Comparison of ENCODE assay signal across 31 cellular contexts in genomic region chr6:160110724-160111123, GRCh38. TPM values are rescaled to one million over a fixed set of nuclear protein-coding genes. Genes with fewer than 3 reads are reported as not detected.
DNase-seq lines count a peak whose midpoint lies in the region; TF ChIP-seq lines count a peak whose summit lies in the region.
"Had no signal": no experiment of that assay in that cellular context is flagged by ENCODE, and none has a peak within 500 bp of the region (broad histone marks: within the 10 kb centered on the region; RNA-seq: fewer than 3 reads in every experiment).

No MANE protein-coding gene starts in this region.

- H3K36me3 ChIP-seq in brain microvascular endothelial cell (replicated peaks) (peaks cover 2% of the 10 kb centered on the region), mesenchymal stem cell (ENCODE audit: control insufficient read depth in 1 of 2, insufficient read depth in 2 of 2, low read depth in 1 of 2, low read length in 2 of 2) (peaks cover 40 to 49% of the 10 kb centered on the region in 2 experiments)
- H3K36me3 ChIP-seq: ovary had no signal

- no peaks in the 10 kb centered on the region for H3K27me3 Mint-ChIP-seq in T-helper 2 cell treated with Interferon-gamma antibody and Interleukin-4, amounts not matched to agents 5 μg/mL and 100 μg/mL, for 36 hours (ENCODE audit: low read depth)
- H3K27me3 Mint-ChIP-seq: activated CD4-positive, alpha-beta memory T cell treated with anti-CD3 and anti-CD28 coated beads, Interleukin-2, amount 10 ng/mL, durations not matched to agents 7 days and 5 days; effector memory CD8-positive, alpha-beta T cell; naive B cell; T-cell had no signal

- H3K4me1 Mint-ChIP-seq in T-helper 2 cell treated with Interferon-gamma antibody and Interleukin-4, amounts not matched to agents 5 μg/mL and 100 μg/mL, for 36 hours (ENCODE audit: low read depth): peaks cover 11% of the 10 kb centered on the region

- no peaks in the 10 kb centered on the region for H3K9me3 ChIP-seq in mesenchymal stem cell (ENCODE audit: control insufficient read depth, low read length)
- H3K9me3 ChIP-seq: gastroesophageal sphincter, left ventricle myocardium inferior, ovary, stomach, thyroid gland had no signal

- no peak overlapping the region for H3K4me3 Mint-ChIP-seq in T-helper 2 cell treated with Interferon-gamma antibody and Interleukin-4, amounts not matched to agents 5 μg/mL and 100 μg/mL, for 36 hours
- H3K4me3 Mint-ChIP-seq: activated CD4-positive, alpha-beta memory T cell treated with anti-CD3 and anti-CD28 coated beads, Interleukin-2, amount 10 ng/mL, durations not matched to agents 7 days and 5 days; effector memory CD8-positive, alpha-beta T cell; mesothelial cell of epicardium; naive B cell; T-cell had no signal

- in situ Hi-C loops in brain microvascular endothelial cell (cut with HindIII; ENCODE audit: low pct_ligation_motif_present, low sequenced_read_pairs): no loop called here

- no peak overlapping the region for H3K4ac ChIP-seq in mesenchymal stem cell (ENCODE audit: low read depth in 1 of 2, low read length in 2 of 2)

- no peak overlapping the region for H3K14ac ChIP-seq in mesenchymal stem cell (ENCODE audit: low read length in 2 of 2)

- no peak overlapping the region for H4K91ac ChIP-seq in mesenchymal stem cell (ENCODE audit: low read length)

- H3K27me3 ChIP-seq in brain microvascular endothelial cell (replicated peaks): no peaks in the 10 kb centered on the region
- no peaks in the 10 kb centered on the region for H3K27me3 ChIP-seq in mesenchymal stem cell (ENCODE audit: control insufficient read depth in 1 of 2, insufficient read depth in 1 of 2, low read length in 2 of 2)
- H3K27me3 ChIP-seq: gastroesophageal sphincter, ovary, stomach, thyroid gland had no signal

- H3K27ac ChIP-seq in brain microvascular endothelial cell (no peak overlapping the region), mesenchymal stem cell (ENCODE audit: low read length, poor library complexity, severe bottlenecking) (no peak overlapping the region)
- H3K27ac ChIP-seq: gastroesophageal sphincter, left ventricle myocardium inferior, ovary, stomach, thyroid gland had no signal

- H3K4me2 ChIP-seq in mesenchymal stem cell (ENCODE audit: low read length, poor library complexity, severe bottlenecking): no peak overlapping the region

- H3K27ac Mint-ChIP-seq in T-helper 2 cell treated with Interferon-gamma antibody and Interleukin-4, amounts not matched to agents 5 μg/mL and 100 μg/mL, for 36 hours: peak overlapping the region; percentile 5
- H3K27ac Mint-ChIP-seq: activated CD4-positive, alpha-beta memory T cell treated with anti-CD3 and anti-CD28 coated beads, Interleukin-2, amount 10 ng/mL, durations not matched to agents 7 days and 5 days; effector memory CD8-positive, alpha-beta T cell; mesothelial cell of epicardium; T-cell had no signal

- H3K4me3 ChIP-seq in brain microvascular endothelial cell (ENCODE audit: low read depth, low read length) (no peak overlapping the region), mesenchymal stem cell (ENCODE audit: insufficient read depth in 1 of 2, low read depth in 1 of 2, low read length in 2 of 2) (no peak overlapping the region)
- H3K4me3 ChIP-seq: gastroesophageal sphincter, left ventricle myocardium inferior, ovary, stomach, thyroid gland had no signal

- H3K18ac ChIP-seq in mesenchymal stem cell (ENCODE audit: low read depth in 1 of 2, low read length in 2 of 2): no peak overlapping the region

- no peak overlapping the region for H3K9ac ChIP-seq in mesenchymal stem cell (ENCODE audit: low read length)

- H2BK15ac ChIP-seq in mesenchymal stem cell (ENCODE audit: low read depth, poor library complexity, severe bottlenecking): no peak overlapping the region

- peaks cover 7% of the 10 kb centered on the region for H3K79me1 ChIP-seq in mesenchymal stem cell (replicated peaks; ENCODE audit: low read length, poor library complexity, severe bottlenecking)

- no peak overlapping the region for H2BK12ac ChIP-seq in mesenchymal stem cell (ENCODE audit: low read length in 2 of 2)

- H3K36me3 Mint-ChIP-seq in T-helper 2 cell treated with Interferon-gamma antibody and Interleukin-4, amounts not matched to agents 5 μg/mL and 100 μg/mL, for 36 hours (ENCODE audit: low read depth): peaks cover 18% of the 10 kb centered on the region

- no peak overlapping the region for H2BK120ac ChIP-seq in mesenchymal stem cell (ENCODE audit: low read depth, low read length)

- H2AFZ ChIP-seq in mesenchymal stem cell (ENCODE audit: low read depth, low read length): no peak overlapping the region

- H3K4me1 ChIP-seq in mesenchymal stem cell (ENCODE audit: control insufficient read depth, insufficient read depth, low read depth, low read length): peaks cover 4% of the 10 kb centered on the region
- H3K4me1 ChIP-seq: gastroesophageal sphincter, left ventricle myocardium inferior, stomach, thyroid gland had no signal

- no peak overlapping the region for H2AK5ac ChIP-seq in mesenchymal stem cell (ENCODE audit: low read length, severe bottlenecking)

- no peak overlapping the region for H4K8ac ChIP-seq in mesenchymal stem cell (ENCODE audit: low read length)

- no peak for TF ChIP-seq CTCF in brain microvascular endothelial cell (IDR thresholded peaks at IDR 0.05; ENCODE audit: low read depth, low read length, missing control alignments)

- H3K9me3 Mint-ChIP-seq in T-helper 2 cell treated with Interferon-gamma antibody and Interleukin-4, amounts not matched to agents 5 μg/mL and 100 μg/mL, for 36 hours: no peaks in the 10 kb centered on the region
- H3K9me3 Mint-ChIP-seq: activated CD4-positive, alpha-beta memory T cell treated with anti-CD3 and anti-CD28 coated beads, Interleukin-2, amount 10 ng/mL, durations not matched to agents 7 days and 5 days; effector memory CD8-positive, alpha-beta T cell; mesothelial cell of epicardium; naive B cell; T-cell had no signal

- H2BK5ac ChIP-seq in mesenchymal stem cell (ENCODE audit: low read depth, low read length, poor library complexity, severe bottlenecking): no peak overlapping the region

- no peak for DNase-seq in T-helper 2 cell treated with Interferon-gamma antibody and Interleukin-4, amounts not matched to agents 5 μg/mL and 100 μg/mL, for 36 hours (ENCODE audit: low spot score)
- DNase-seq in T-helper 2 cell: no peak
- peak; percentile 29 for DNase-seq in HT1080 (ENCODE audit: low read depth)
- peak; percentile 36 for DNase-seq in brain microvascular endothelial cell
- peak; percentile 21 for DNase-seq in mesenchymal stem cell
- DNase-seq in COR-L47 (lab: John Stamatoyannopoulos, UW): no peak
- no peak for DNase-seq in NCI-H748 treated with DMSO at 0.1 percent for 48 hours (lab: John Stamatoyannopoulos, UW)
- no peak for DNase-seq in amniotic stem cell (lab: John Stamatoyannopoulos, UW)
- DNase-seq: 8988T; activated CD4-positive, alpha-beta memory T cell treated with anti-CD3 and anti-CD28 coated beads, Interleukin-2, amount 10 ng/mL, durations not matched to agents 7 days and 5 days; activated CD4-positive, CD25-positive, alpha-beta regulatory T cell treated with anti-CD3 and anti-CD28 coated beads, Interleukin-2, amount 50 U/mL, for 72 hours; activated naive CD4-positive, alpha-beta T cell; anterior cingulate cortex; cortex of kidney; effector memory CD8-positive, alpha-beta T cell; GOT3; left ventricle myocardium inferior; naive B cell; NCI-H1105; NCI-H1930; NCI-H526 treated with DMSO at 0.1 percent for 48 hours; ovary; SIG-M5; stimulated activated CD4-positive, alpha-beta T cell treated with anti-CD3 and anti-CD28 coated beads, Interleukin-2, amount 100 ng/mL, for 24 hours; stomach; T-cell; thyroid gland had no signal

- no peak overlapping the region for H3K23ac ChIP-seq in mesenchymal stem cell (ENCODE audit: low read length in 2 of 2)

RNA-seq across cellular contexts. Expression of gene SLC22A1, which starts 10.9 kb away (rescaled TPM):
- total RNA-seq in HT1080 (2014; rRNA removed; shearing (Covaris generic)): 1.1 and 2.7 TPM in 2 replicates
- 0.16 and 0.50 TPM in 2 replicates for polyA plus RNA-seq in HT1080 (2015; cell fraction: cytosol; rRNA removed)
- polyA plus RNA-seq in HT1080 (2015; cell fraction: nucleus; rRNA removed): 0.10 and 0.70 TPM in 2 replicates
- 2.2 TPM for polyA plus RNA-seq in mesenchymal stem cell (2013, experiment 1 of 2)
- polyA plus RNA-seq in mesenchymal stem cell (2013, experiment 2 of 2): 2.0 TPM
- total RNA-seq: cardiac septum, G401 had no signal

Comparison
In these comparisons a context has a peak if more than half of its experiments do, and no peak if none do; other contexts are left out.
1. DNase-seq: peak in HT1080 (single experiment), brain microvascular endothelial cell (single experiment) and mesenchymal stem cell (single experiment); none in T-helper 2 cell treated with Interferon-gamma antibody and Interleukin-4, amounts not matched to agents 5 μg/mL and 100 μg/mL, for 36 hours (single experiment), T-helper 2 cell (0 of 5), COR-L47 (single experiment), NCI-H748 treated with DMSO at 0.1 percent for 48 hours (single experiment) and amniotic stem cell (single experiment).